ENCODE assay signal across 8 cellular contexts in genomic region chr9:133782157-133783130, GRCh38. TPM values are rescaled to one million over a fixed set of nuclear protein-coding genes. Genes with fewer than 3 reads are reported as not detected.
DNase-seq lines count a peak whose midpoint lies in the region; ATAC-seq and TF ChIP-seq lines count a peak whose summit lies in the region.

No MANE protein-coding gene starts in this region.

- peaks cover 0 to 2% (median 0%) of the 10 kb centered on the region in 7 donors for H3K9me3 Mint-ChIP-seq in naive B cell
- no peaks in the 10 kb centered on the region for H3K9me3 Mint-ChIP-seq in stimulated activated memory B cell treated with anti-CD40 and anti-IgM and Interleukin-4, amounts not matched to agents 10 μg/mL and 1 μg/mL and 100 μg/mL, for 72 hours

- peak overlapping the region; percentile 24 to 95 (median 58) for H3K4me3 Mint-ChIP-seq in naive B cell
- H3K4me3 Mint-ChIP-seq in stimulated activated memory B cell treated with anti-CD40 and anti-IgM and Interleukin-4, amounts not matched to agents 10 μg/mL and 1 μg/mL and 100 μg/mL, for 72 hours: no peak overlapping the region

- DNase-seq in ACHN (peak; percentile 51), GM13977 (ENCODE audit: low spot score) (peak; percentile 83), NCI-H82 (lab: John Stamatoyannopoulos, UW) (peak; percentile 82), epithelial cell of proximal tubule (ENCODE audit: low read depth) (no peak), naive B cell (peak; percentile 73)
- peak; percentile 66 for DNase-seq in activated CD8-positive, alpha-beta memory T cell treated with anti-CD3 and anti-CD28 coated beads, Interleukin-2, amount 50 U/mL, for 4 hours

- H3K36me3 Mint-ChIP-seq in naive B cell: no peaks in the 10 kb centered on the region
- peaks cover 58% of the 10 kb centered on the region for H3K36me3 Mint-ChIP-seq in stimulated activated memory B cell treated with anti-CD40 and anti-IgM and Interleukin-4, amounts not matched to agents 10 μg/mL and 1 μg/mL and 100 μg/mL, for 72 hours

- TF ChIP-seq CTCF in GM13977 (IDR thresholded peaks at IDR 0.05; ENCODE audit: extremely low read depth, insufficient read depth, missing control alignments): peak; percentile 88
- peak; percentile 84 for TF ChIP-seq CTCF in epithelial cell of proximal tubule (conservative IDR thresholded peaks at IDR 0.05; ENCODE audit: low read depth, low read length)

- in situ Hi-C loops in ACHN (cut with HindIII; ENCODE audit: low pct_ligation_motif_present, low pct_unique_long_range_greater_than_20kb, low sequenced_read_pairs) (loop anchor here (25.0 kb wide), 1 partner anchor 205 kb away; the partner anchor contains the start of gene VAV2), GM13977 (cut with MboI; ENCODE audit: low pct_unique_long_range_greater_than_20kb, low sequenced_read_pairs, unreplicated experiment) (loop anchor here (10.0 kb wide), 1 partner anchor 212 kb away; the partner anchor contains the start of gene VAV2)

- H3K4me3 ChIP-seq in epithelial cell of proximal tubule (ENCODE audit: low read depth, low read length): no peak overlapping the region

- peaks cover 41 to 61% (median 53%) of the 10 kb centered on the region in 3 donors for H3K4me1 Mint-ChIP-seq in naive B cell
- H3K4me1 Mint-ChIP-seq in stimulated activated memory B cell treated with anti-CD40 and anti-IgM and Interleukin-4, amounts not matched to agents 10 μg/mL and 1 μg/mL and 100 μg/mL, for 72 hours: peaks cover 59% of the 10 kb centered on the region

- peak overlapping the region; percentile 70 to 91 (median 80) for H3K27ac Mint-ChIP-seq in naive B cell
- peak overlapping the region; percentile 96 for H3K27ac Mint-ChIP-seq in stimulated activated memory B cell treated with anti-CD40 and anti-IgM and Interleukin-4, amounts not matched to agents 10 μg/mL and 1 μg/mL and 100 μg/mL, for 72 hours

- ATAC-seq in naive B cell (ENCODE audit: low read depth in 2 of 2) (peak; percentile 24 to 34), GM21825 (IDR thresholded peaks at IDR 0.05; ENCODE audit: unreplicated experiment) (no peak)
- peak; percentile 44 for ATAC-seq in stimulated activated memory B cell treated with anti-CD40 and anti-IgM and Interleukin-4, amounts not matched to agents 10 μg/mL and 1 μg/mL and 100 μg/mL, for 72 hours

- no peaks in the 10 kb centered on the region for H3K27me3 Mint-ChIP-seq in naive B cell
- no peaks in the 10 kb centered on the region for H3K27me3 Mint-ChIP-seq in stimulated activated memory B cell treated with anti-CD40 and anti-IgM and Interleukin-4, amounts not matched to agents 10 μg/mL and 1 μg/mL and 100 μg/mL, for 72 hours

RNA-seq across cellular contexts. Expression of gene SARDH, which starts 44.3 kb away (rescaled TPM):
- 0.07 and 0.92 TPM in 2 replicates for total RNA-seq in epithelial cell of proximal tubule
- under 1 TPM in 1 of 6 donors, not detected in 5; 0.21 TPM for polyA plus RNA-seq in naive B cell (ENCODE audit: low read depth in 6 of 6)
